In the genomic region with DNA sequence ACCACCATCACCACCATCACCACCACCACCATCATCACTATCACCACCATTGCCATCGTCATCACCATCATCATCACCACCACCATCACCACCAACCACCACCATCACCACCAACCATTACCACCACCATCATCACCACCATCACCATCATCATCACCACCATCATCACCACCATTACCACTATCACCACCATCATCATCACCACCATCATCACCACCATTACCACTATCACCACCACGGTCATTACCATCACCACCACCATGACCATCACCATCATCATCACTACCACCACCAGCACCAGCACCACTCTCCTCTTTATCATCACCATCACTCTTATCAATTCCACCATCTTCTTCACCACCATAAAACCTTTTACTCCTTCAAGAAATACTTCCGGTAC, we compare ENCODE assay signal across 35 cellular contexts. TPM values are rescaled to one million over a fixed set of nuclear protein-coding genes. Genes with fewer than 3 reads are reported as not detected.
"Had no signal": no experiment of that assay in that cellular context is flagged by ENCODE, and none has a peak within 500 bp of the region (broad histone marks: within the 10 kb centered on the region; RNA-seq: fewer than 3 reads in every experiment).

No MANE protein-coding gene starts in this region.

- H3K9me3 ChIP-seq: suprapubic skin, testis had no signal

- H3K79me2 ChIP-seq: parathyroid adenoma had no signal

- H3K36me3 ChIP-seq: ovary, spleen, suprapubic skin, tibial artery, transverse colon, upper lobe of left lung, vagina had no signal

- H2AFZ ChIP-seq: parathyroid adenoma had no signal

- ATAC-seq: naive thymus-derived CD8-positive, alpha-beta T cell; natural killer cell treated with Interleukin-12 subunit alpha and Interleukin-12 subunit beta and Interleukin-15 and Interleukin-18, amount 100 ng/mL, for 72 hours; psoas muscle; right cardiac atrium; sciatic nerve; stimulated activated memory B cell treated with anti-CD40 and anti-IgM and Interleukin-4, amounts not matched to agents 10 μg/mL and 1 μg/mL and 100 μg/mL, for 72 hours; stimulated activated naive CD8-positive, alpha-beta T cell treated with anti-CD3 and anti-CD28 coated beads, Interleukin-15, amount 100 ng/mL, for 72 hours; stimulated activated naive CD8-positive, alpha-beta T cell treated with anti-CD3 and anti-CD28 coated beads, Interleukin-15, Interleukin-2, amounts not matched to agents 100 U/mL and 50 U/mL, for 24 hours had no signal

- DNase-seq: naive B cell; naive thymus-derived CD8-positive, alpha-beta T cell; nephron progenitor cell; occipital lobe; ovary; posterior cingulate gyrus; psoas muscle; right cardiac atrium; spleen; stimulated activated CD4-positive, alpha-beta T cell treated with anti-CD3 and anti-CD28 coated beads, Interleukin-12 subunit alpha, Interleukin-12 subunit beta, amount 100 ng/mL, for 4 hours; stimulated activated CD4-positive, alpha-beta T cell treated with anti-CD3 and anti-CD28 coated beads, Interleukin-1b, Interleukin-23, amount 100 ng/mL, for 48 hours; stimulated activated CD4-positive, alpha-beta T cell treated with anti-CD3 and anti-CD28 coated beads, Interleukin-4, amount 100 ng/mL, for 1 hour; stimulated activated CD4-positive, alpha-beta T cell treated with anti-CD3 and anti-CD28 coated beads, Interleukin-4, amount 100 ng/mL, for 4 hours; stimulated activated CD8-positive, alpha-beta memory T cell treated with anti-CD3 and anti-CD28 coated beads, Interleukin-4, amount 100 ng/mL, for 48 hours; stimulated activated naive CD4-positive, alpha-beta T cell; stimulated activated naive CD8-positive, alpha-beta T cell treated with anti-CD3 and anti-CD28 coated beads, Interleukin-15, amount 100 ng/mL, for 72 hours; stimulated activated naive CD8-positive, alpha-beta T cell treated with anti-CD3 and anti-CD28 coated beads, Interleukin-15, Interleukin-2, amounts not matched to agents 100 U/mL and 50 U/mL, for 24 hours; substantia nigra; testis; tibial artery; transverse colon; upper lobe of left lung had no signal

- H3K4me3 ChIP-seq: ovary, psoas muscle, skin epidermis, smooth muscle cell, spleen, suprapubic skin, testis, tibial artery, transverse colon, upper lobe of left lung, vagina had no signal

- H3K27ac ChIP-seq: ovary, parathyroid adenoma, psoas muscle, skin epidermis, spleen, suprapubic skin, testis, tibial artery, transverse colon, upper lobe of left lung, vagina had no signal

- H3K4me2 ChIP-seq: smooth muscle cell had no signal

- H3K9ac ChIP-seq: parathyroid adenoma had no signal

- H3K27me3 ChIP-seq: ovary, testis had no signal

- FAIRE-seq: urothelium cell line had no signal

- H3K4me1 ChIP-seq: parathyroid adenoma, psoas muscle had no signal

RNA-seq across cellular contexts. Expression of gene TMEM114, which starts 1.1 kb away (rescaled TPM):
- total RNA-seq: naive thymus-derived CD8-positive, alpha-beta T cell; natural killer cell treated with Interleukin-12 subunit alpha and Interleukin-12 subunit beta and Interleukin-15 and Interleukin-18, amount 100 ng/mL, for 72 hours; neural crest cell; occipital lobe; osteoblast; ovary; psoas muscle; renal cortical epithelial cell; right cardiac atrium; sciatic nerve; smooth muscle cell; spleen; suprapubic skin; testis; transverse colon; upper lobe of left lung; ureter; vagina had no signal
- polyA plus RNA-seq: naive thymus-derived CD8-positive, alpha-beta T cell; ovary; psoas muscle; right cardiac atrium; smooth muscle cell; spleen had no signal
